ENCODE assay signal across 1 cellular context in the genomic region with DNA sequence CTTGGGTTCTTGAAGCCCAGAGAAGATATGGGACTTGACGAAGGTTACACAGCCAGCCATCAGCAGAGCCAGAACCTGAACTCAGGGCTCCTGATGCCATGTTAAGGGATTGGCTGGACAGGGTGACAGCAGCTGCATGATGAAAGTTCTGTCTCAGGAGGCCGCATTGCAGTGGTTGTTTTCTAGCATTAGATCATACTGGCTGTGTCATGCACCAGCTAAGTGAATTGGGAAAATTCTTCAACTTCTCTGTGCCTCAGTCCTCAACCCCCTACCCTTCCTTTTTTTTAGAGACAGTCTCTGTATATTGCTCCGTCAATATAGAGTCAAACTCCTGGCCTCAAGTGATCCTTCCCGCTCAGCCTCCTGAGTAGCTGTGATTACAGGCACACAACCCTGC.
TF ChIP-seq lines count a peak whose summit lies in the region.

No MANE protein-coding gene starts in this region.

TF ChIP-seq in H1, 55 proteins besides CTCF, POLR2A, EP300 and RAD21:
- TF ChIP-seq TAF7 (optimal IDR thresholded peaks at IDR 0.05; ENCODE audit: borderline replicate concordance, low read depth, low read length) (no peak), BCL11A (IDR thresholded peaks at IDR 0.05; ENCODE audit: low read depth in 2 of 2, low read length in 2 of 2) (no peak), EGR1 (IDR thresholded peaks at IDR 0.05; ENCODE audit: borderline replicate concordance, low read depth, low read length) (no peak), RXRA (IDR thresholded peaks at IDR 0.05; ENCODE audit: insufficient read depth, low read depth, low read length) (no peak), SIX5 (IDR thresholded peaks at IDR 0.05; ENCODE audit: low read depth, low read length) (no peak), NRF1 (IDR thresholded peaks at IDR 0.05; ENCODE audit: low read depth, low read length) (no peak)
- TF ChIP-seq, protein P1, sequence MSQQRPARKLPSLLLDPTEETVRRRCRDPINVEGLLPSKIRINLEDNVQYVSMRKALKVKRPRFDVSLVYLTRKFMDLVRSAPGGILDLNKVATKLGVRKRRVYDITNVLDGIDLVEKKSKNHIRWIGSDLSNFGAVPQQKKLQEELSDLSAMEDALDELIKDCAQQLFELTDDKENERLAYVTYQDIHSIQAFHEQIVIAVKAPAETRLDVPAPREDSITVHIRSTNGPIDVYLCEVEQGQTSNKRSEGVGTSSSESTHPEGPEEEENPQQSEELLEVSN (IDR thresholded peaks at IDR 0.05) = no peak
